In genomic region chr18:58101291-58101706, GRCh38 we compare ENCODE assay signal across 12 cellular contexts. TPM values are rescaled to one million over a fixed set of nuclear protein-coding genes. Genes with fewer than 3 reads are reported as not detected.
DNase-seq lines count a peak whose midpoint lies in the region; ATAC-seq lines count a peak whose summit lies in the region.
"Had no signal": no experiment of that assay in that cellular context is flagged by ENCODE, and none has a peak within 500 bp of the region (broad histone marks: within the 10 kb centered on the region; RNA-seq: fewer than 3 reads in every experiment).

No MANE protein-coding gene starts in this region.

- no peak overlapping the region for H3K4me3 Mint-ChIP-seq in activated naive CD8-positive, alpha-beta T cell treated with anti-CD3 and anti-CD28 coated beads for 36 hours
- H3K4me3 Mint-ChIP-seq: activated naive CD4-positive, alpha-beta T cell treated with anti-CD3 and anti-CD28 coated beads for 36 hours had no signal

- ATAC-seq in HG03565 (IDR thresholded peaks at IDR 0.05; ENCODE audit: unreplicated experiment) (peak; percentile 50), GM21381 (IDR thresholded peaks at IDR 0.05; ENCODE audit: unreplicated experiment) (no peak)

- H3K27ac Mint-ChIP-seq in activated naive CD8-positive, alpha-beta T cell treated with anti-CD3 and anti-CD28 coated beads for 36 hours = no peak overlapping the region
- H3K27ac Mint-ChIP-seq: activated naive CD4-positive, alpha-beta T cell treated with anti-CD3 and anti-CD28 coated beads for 36 hours had no signal

- H3K4me1 Mint-ChIP-seq in activated naive CD8-positive, alpha-beta T cell treated with anti-CD3 and anti-CD28 coated beads for 36 hours = peaks cover 9% of the 10 kb centered on the region

- peaks cover 27% of the 10 kb centered on the region for H3K27me3 Mint-ChIP-seq in activated naive CD8-positive, alpha-beta T cell treated with anti-CD3 and anti-CD28 coated beads for 36 hours

- H3K36me3 Mint-ChIP-seq in activated naive CD8-positive, alpha-beta T cell treated with anti-CD3 and anti-CD28 coated beads for 36 hours = no peaks in the 10 kb centered on the region

- DNase-seq in NCI-H2107 treated with DMSO at 0.1 percent for 48 hours (lab: John Stamatoyannopoulos, UW; ENCODE audit: unreplicated experiment) (peak; percentile 86), NCI-H2107 (lab: John Stamatoyannopoulos, UW) (no peak), globus pallidus (ENCODE audit: low spot score) (peak; percentile 98), T-helper 2 cell (no peak)
- no peak for DNase-seq in activated naive CD8-positive, alpha-beta T cell treated with anti-CD3 and anti-CD28 coated beads for 36 hours
- DNase-seq in stimulated activated naive CD4-positive, alpha-beta T cell (lab: John Stamatoyannopoulos, UW) = no peak
- DNase-seq: activated naive CD4-positive, alpha-beta T cell treated with anti-CD3 and anti-CD28 coated beads for 36 hours; DMS 273 treated with DMSO at 0.1 percent for 48 hours; H7; SW 1271 had no signal

- H3K9me3 Mint-ChIP-seq in activated naive CD8-positive, alpha-beta T cell treated with anti-CD3 and anti-CD28 coated beads for 36 hours = no peaks in the 10 kb centered on the region
- H3K9me3 Mint-ChIP-seq: activated naive CD4-positive, alpha-beta T cell treated with anti-CD3 and anti-CD28 coated beads for 36 hours had no signal

RNA-seq across cellular contexts. Expression of gene NEDD4L, which starts 57.3 kb away (rescaled TPM):
- total RNA-seq in activated naive CD8-positive, alpha-beta T cell treated with anti-CD3 and anti-CD28 coated beads for 36 hours = 10 to 100 TPM; 10.5 to 14.4 TPM

Comparison
In these comparisons a context has a peak if more than half of its experiments do, and no peak if none do; other contexts are left out.
1. DNase-seq: peak in NCI-H2107 treated with DMSO at 0.1 percent for 48 hours (single experiment) and globus pallidus (single experiment); none in NCI-H2107 (single experiment), activated naive CD8-positive, alpha-beta T cell treated with anti-CD3 and anti-CD28 coated beads for 36 hours (single experiment), stimulated activated naive CD4-positive, alpha-beta T cell (0 of 6) and T-helper 2 cell (0 of 5).